Comparison of ENCODE assay signal across 18 cellular contexts in genomic region chr3:176978441-176978840, GRCh38.
DNase-seq lines count a peak whose midpoint lies in the region; ATAC-seq and TF ChIP-seq lines count a peak whose summit lies in the region.
"Had no signal": no experiment of that assay in that cellular context is flagged by ENCODE, and none has a peak within 500 bp of the region (broad histone marks: within the 10 kb centered on the region; RNA-seq: fewer than 3 reads in every experiment).

No MANE protein-coding gene starts in this region.

- H2AK5ac ChIP-seq in IMR-90 (ENCODE audit: low read depth, low read length), result no peak overlapping the region

- H2BK120ac ChIP-seq in IMR-90 (ENCODE audit: low read depth, low read length), result no peak overlapping the region

- H2AFZ ChIP-seq in IMR-90 (replicated peaks; ENCODE audit: low read length, poor library complexity), result peak overlapping the region; percentile 35
- H2AFZ ChIP-seq in mammary epithelial cell (ENCODE audit: low read depth, low read length), result peak overlapping the region; percentile 71
- H2AFZ ChIP-seq: GM23248 had no signal

- in situ Hi-C loops in IMR-90 (cut with MboI; ENCODE audit: low sequenced_read_pairs) (no loop called here), mammary epithelial cell (cut with MboI; ENCODE audit: low sequenced_read_pairs in 2 of 2) (no loop called here)

- no peak for TF ChIP-seq POLR2A in IMR-90 (IDR thresholded peaks at IDR 0.05; ENCODE audit: low read depth, low read length)

- no peak overlapping the region for H4K91ac ChIP-seq in IMR-90 (ENCODE audit: insufficient read depth, low read depth, low read length)

- intact Hi-C loops in IMR-90 (cut with micrococcal nuclease), result no loop called here
- intact Hi-C loops in mammary epithelial cell (cut with micrococcal nuclease), result no loop called here

- dilution Hi-C loops in IMR-90 (cut with HindIII; ENCODE audit: low sequenced_read_pairs, unreplicated experiment) (no loop called here), mammary epithelial cell (cut with HindIII; ENCODE audit: low sequenced_read_pairs) (no loop called here)

- H4K5ac ChIP-seq in IMR-90 (ENCODE audit: low read depth, low read length), result no peak overlapping the region

- H4K8ac ChIP-seq in IMR-90 (ENCODE audit: low read depth in 2 of 2, low read length in 2 of 2), result no peak overlapping the region

- no peaks in the 10 kb centered on the region for H3K4me1 ChIP-seq in IMR-90 (ENCODE audit: control insufficient read depth, insufficient read depth, low read length)
- peaks cover 9% of the 10 kb centered on the region for H3K4me1 ChIP-seq in mammary epithelial cell (ENCODE audit: insufficient read depth, low read length)
- H3K4me1 ChIP-seq in foreskin keratinocyte, result peaks cover 8% of the 10 kb centered on the region

- no peak overlapping the region for H3K56ac ChIP-seq in IMR-90 (ENCODE audit: extremely low read depth, insufficient read depth, low read length)

- no CpG with 5 or more reads among the region's 3 CpGs for WGBS in IMR-90 (ENCODE audit: extremely low coverage in 2 of 2, insufficient read length in 1 of 2), 2 experiments
- 89% methylated on average over 3 of the region's 3 CpGs for WGBS in mammary epithelial cell (ENCODE audit: low coverage, missing lambda C conversion rate)

- no peak for ATAC-seq in IMR-90 (ENCODE audit: low read depth)
- peak; percentile 51 for ATAC-seq in foreskin keratinocyte
- no peak for ATAC-seq in GM19328 (IDR thresholded peaks at IDR 0.05; ENCODE audit: unreplicated experiment)

- POLR2A ChIA-PET in IMR-90 (lab: Charles Lee; ENCODE audit: unreplicated experiment), result no interaction called here

- BruUV-seq in IMR-90 (replicated peaks; lab: Mats Ljungman, UMichigan), result no TSS peak
- BruUV-seq in mammary epithelial cell (replicated peaks; lab: Mats Ljungman, UMichigan), result no TSS peak

- no peak overlapping the region for H3K27ac ChIP-seq in IMR-90 (ENCODE audit: insufficient read depth, low read length)
- peak overlapping the region; percentile 5 for H3K27ac ChIP-seq in mammary epithelial cell (ENCODE audit: insufficient read depth, low read depth, low read length)
- H3K27ac ChIP-seq in foreskin keratinocyte, result no peak overlapping the region
- H3K27ac ChIP-seq: GM23248 had no signal

- H3K4me2 ChIP-seq in IMR-90 (ENCODE audit: low read depth, low read length) (no peak overlapping the region), mammary epithelial cell (ENCODE audit: insufficient read depth, low read depth, low read length) (no peak overlapping the region)

- no peak overlapping the region for H2BK5ac ChIP-seq in IMR-90 (ENCODE audit: low read depth, low read length, poor library complexity, severe bottlenecking)

- H2BK20ac ChIP-seq in IMR-90 (ENCODE audit: low read depth, low read length), result no peak overlapping the region

- H3K4me3 ChIP-seq in IMR-90 (ENCODE audit: insufficient read depth, low read depth, low read length) (no peak overlapping the region), mammary epithelial cell (replicated peaks in 1 of 3; ENCODE audit: insufficient read depth in 1 of 3, low read depth in 2 of 3, low read length in 3 of 3) (no peak overlapping the region)
- H3K4me3 ChIP-seq: GM23248 had no signal

- TF ChIP-seq CTCF in IMR-90 (conservative IDR thresholded peaks at IDR 0.05; ENCODE audit: low read depth, low read length), result no peak
- TF ChIP-seq CTCF in mammary epithelial cell (conservative IDR thresholded peaks at IDR 0.05 in 1 of 2, IDR thresholded peaks at IDR 0.05 in 1 of 2; ENCODE audit: extremely low read depth in 1 of 2, insufficient read depth in 1 of 2, low read depth in 1 of 2, low read length in 2 of 2), result no peak
- no peak for TF ChIP-seq CTCF in foreskin keratinocyte (conservative IDR thresholded peaks at IDR 0.05)

- CTCF ChIA-PET in IMR-90 (lab: Yijun Ruan, JAX) (no interaction called here), mammary epithelial cell (lab: Charles Lee; ENCODE audit: low non-redundant PET) (no interaction called here)

- no peak overlapping the region for H2BK15ac ChIP-seq in IMR-90 (ENCODE audit: low read depth, low read length)

- H3K79me1 ChIP-seq in IMR-90 (ENCODE audit: low read depth in 1 of 2, low read length in 2 of 2), result no peaks in the 10 kb centered on the region

- H3K36me3 ChIP-seq in IMR-90 (ENCODE audit: control insufficient read depth, insufficient read depth, low read length), result no peaks in the 10 kb centered on the region
- no peaks in the 10 kb centered on the region for H3K36me3 ChIP-seq in mammary epithelial cell (ENCODE audit: insufficient read depth, low read length)

- H3K79me2 ChIP-seq in mammary epithelial cell (ENCODE audit: insufficient read depth, low read length), result no peaks in the 10 kb centered on the region

- no peak overlapping the region for H3K14ac ChIP-seq in IMR-90 (replicated peaks; ENCODE audit: low read depth, low read length)

- H3K9ac ChIP-seq in IMR-90 (ENCODE audit: low read depth, low read length) (no peak overlapping the region), mammary epithelial cell (ENCODE audit: insufficient read depth, low read length) (no peak overlapping the region)
- H3K9ac ChIP-seq: GM23248 had no signal

- H3K9me3 ChIP-seq in IMR-90 (ENCODE audit: control insufficient read depth, insufficient read depth, low read length) (no peaks in the 10 kb centered on the region), mammary epithelial cell (replicated peaks; ENCODE audit: insufficient read depth, low read length) (no peaks in the 10 kb centered on the region)

- no peak overlapping the region for H3K4ac ChIP-seq in IMR-90 (ENCODE audit: low read depth, low read length)

- H3K23ac ChIP-seq in IMR-90 (ENCODE audit: low read depth, low read length), result no peak overlapping the region

- H3K18ac ChIP-seq in IMR-90 (ENCODE audit: low read depth, low read length), result no peak overlapping the region

- no peak overlapping the region for H2AK9ac ChIP-seq in IMR-90 (replicated peaks; ENCODE audit: low read depth, low read length, poor library complexity)

- DNase-seq in EH (ENCODE audit: low read depth) (peak; percentile 25), IMR-90 (no peak), mammary epithelial cell (peak; percentile 37), foreskin keratinocyte (peak; percentile 19 to 46), D341Med (ENCODE audit: low spot score) (no peak), HuH-7.5 (ENCODE audit: low spot score) (no peak), NCI-H446 (lab: John Stamatoyannopoulos, UW) (no peak)
- DNase-seq: AML-193, COR-L47, DMS153, GM23248, Kasumi-1, MV-4-11, NCI-H1417 treated with DMSO at 0.1 percent for 48 hours, NCI-H1930, NCI-H446 treated with DMSO at 0.1 percent for 48 hours, OCI-M1 had no signal

- no peaks in the 10 kb centered on the region for H3K9me1 ChIP-seq in IMR-90 (ENCODE audit: insufficient read depth, low read length)

- H3K27me3 ChIP-seq in IMR-90 (ENCODE audit: control insufficient read depth, insufficient read depth, low read length) (no peaks in the 10 kb centered on the region), mammary epithelial cell (ENCODE audit: insufficient read depth, low read length) (no peaks in the 10 kb centered on the region), foreskin keratinocyte (no peaks in the 10 kb centered on the region)

- H4K20me1 ChIP-seq in IMR-90 (ENCODE audit: insufficient read depth, low read length) (no peaks in the 10 kb centered on the region), mammary epithelial cell (ENCODE audit: insufficient read depth, low read length) (no peaks in the 10 kb centered on the region)

- TF ChIP-seq RAD21 in IMR-90 (IDR thresholded peaks at IDR 0.05; ENCODE audit: low read length), result no peak

TF ChIP-seq in IMR-90, 13 proteins besides CTCF, POLR2A, EP300 and RAD21:
- TF ChIP-seq SMC3 (IDR thresholded peaks at IDR 0.05; ENCODE audit: low read depth, low read length) (no peak), BHLHE40 (IDR thresholded peaks at IDR 0.05; ENCODE audit: low read depth, low read length) (no peak), NFE2L2 (IDR thresholded peaks at IDR 0.05; ENCODE audit: low read depth, low read length) (no peak), RFX5 (IDR thresholded peaks at IDR 0.05; ENCODE audit: low read depth, low read length) (no peak), CEBPB (IDR thresholded peaks at IDR 0.05; ENCODE audit: low read depth, low read length) (no peak), FOS (IDR thresholded peaks at IDR 0.05; ENCODE audit: low read depth, low read length) (no peak), CHD1 (IDR thresholded peaks at IDR 0.05; ENCODE audit: low read depth, low read length) (no peak), MXI1 (IDR thresholded peaks at IDR 0.05; ENCODE audit: borderline replicate concordance, low read depth, low read length) (no peak), RCOR1 (IDR thresholded peaks at IDR 0.05; ENCODE audit: insufficient replicate concordance, low read length) (no peak), MAFK (IDR thresholded peaks at IDR 0.05; ENCODE audit: low read depth, low read length) (no peak), ELK1 (IDR thresholded peaks at IDR 0.05; ENCODE audit: borderline replicate concordance, low read depth, low read length) (no peak), MAZ (IDR thresholded peaks at IDR 0.05; ENCODE audit: borderline replicate concordance, low read depth, low read length) (no peak)
- TF ChIP-seq, protein P1, sequence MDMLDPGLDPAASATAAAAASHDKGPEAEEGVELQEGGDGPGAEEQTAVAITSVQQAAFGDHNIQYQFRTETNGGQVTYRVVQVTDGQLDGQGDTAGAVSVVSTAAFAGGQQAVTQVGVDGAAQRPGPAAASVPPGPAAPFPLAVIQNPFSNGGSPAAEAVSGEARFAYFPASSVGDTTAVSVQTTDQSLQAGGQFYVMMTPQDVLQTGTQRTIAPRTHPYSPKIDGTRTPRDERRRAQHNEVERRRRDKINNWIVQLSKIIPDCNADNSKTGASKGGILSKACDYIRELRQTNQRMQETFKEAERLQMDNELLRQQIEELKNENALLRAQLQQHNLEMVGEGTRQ (IDR thresholded peaks at IDR 0.05; ENCODE audit: low read depth, low read length), result no peak

Comparison
In these comparisons a context has a peak if more than half of its experiments do, and no peak if none do; other contexts are left out.
1. DNase-seq: peak in EH (single experiment), mammary epithelial cell (single experiment) and foreskin keratinocyte (2 of 2); none in IMR-90 (single experiment), D341Med (single experiment), HuH-7.5 (single experiment) and NCI-H446 (0 of 2).